19 cellular contexts compared by ENCODE assay signal in the genomic region with DNA sequence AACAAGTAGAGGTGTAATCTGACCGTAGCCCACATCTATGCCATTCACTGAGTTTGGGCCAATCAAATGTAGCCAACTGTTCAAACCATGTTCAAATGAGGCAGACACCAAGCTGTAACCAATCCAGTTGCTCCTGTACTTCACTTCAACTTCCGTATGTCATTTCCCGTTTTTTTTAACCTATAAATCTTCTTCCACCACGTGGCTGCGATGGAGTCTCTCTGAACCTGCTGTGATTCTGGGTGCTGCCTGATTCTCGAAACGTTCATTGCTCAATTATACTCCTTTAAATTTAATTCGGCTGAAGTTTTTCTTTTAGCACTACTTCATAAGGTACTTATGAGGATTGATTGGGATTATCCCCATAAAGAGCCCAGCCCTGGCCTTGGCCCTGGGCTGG.
"Had no signal": no experiment of that assay in that cellular context is flagged by ENCODE, and none has a peak within 500 bp of the region (broad histone marks: within the 10 kb centered on the region; RNA-seq: fewer than 3 reads in every experiment).

No MANE protein-coding gene starts in this region.

- H3K9me3 ChIP-seq: testis, vagina had no signal

- H3K4me1 ChIP-seq: gastroesophageal sphincter, sigmoid colon, testis, vagina had no signal

- H3K4me2 ChIP-seq: smooth muscle cell had no signal

- H3K36me3 ChIP-seq: gastroesophageal sphincter, sigmoid colon, vagina had no signal

- H3K4me3 ChIP-seq: gastroesophageal sphincter, sigmoid colon, smooth muscle cell, testis, vagina had no signal

- DNase-seq: activated CD4-positive, alpha-beta memory T cell treated with anti-CD3 and anti-CD28 coated beads, Interleukin-2, amount 10 ng/mL, durations not matched to agents 7 days and 5 days; activated naive CD4-positive, alpha-beta T cell; activated naive CD8-positive, alpha-beta T cell treated with anti-CD3 and anti-CD28 coated beads, Interleukin-2, amount 10 ng/mL, durations not matched to agents 7 days and 5 days; amniotic stem cell; cerebellar nuclear complex; cortex of kidney; head of caudate nucleus; left cardiac atrium; midbrain; nephron progenitor cell; posterior cingulate gyrus; retina; sigmoid colon; stimulated activated CD4-positive, alpha-beta T cell treated with anti-CD3 and anti-CD28 coated beads, Interleukin-15, amount 100 ng/mL, for 24 hours; T1000; testis had no signal

- H3K27ac ChIP-seq: gastroesophageal sphincter, sigmoid colon, testis, vagina had no signal

- H3K27me3 ChIP-seq: gastroesophageal sphincter, sigmoid colon, testis, vagina had no signal
